In genomic region chr3:141391298-141392017, GRCh38 we compare ENCODE assay signal across 14 cellular contexts. TPM values are rescaled to one million over a fixed set of nuclear protein-coding genes. Genes with fewer than 3 reads are reported as not detected.
A peak's percentile ranks its signal among the peaks of the same experiment; 100 is the strongest.
DNase-seq lines count a peak whose midpoint lies in the region; ATAC-seq and TF ChIP-seq lines count a peak whose summit lies in the region.
"Had no signal": no experiment of that assay in that cellular context is flagged by ENCODE, and none has a peak within 500 bp of the region (broad histone marks: within the 10 kb centered on the region; RNA-seq: fewer than 3 reads in every experiment).

No MANE protein-coding gene starts in this region.

- no peaks in the 10 kb centered on the region for H3K27me3 ChIP-seq in breast epithelium
- H3K27me3 ChIP-seq in left lung: no peaks in the 10 kb centered on the region
- no peaks in the 10 kb centered on the region for H3K27me3 ChIP-seq in upper lobe of left lung

- H3K27ac Mint-ChIP-seq in MCF 10A (ENCODE audit: low read depth, unreplicated experiment): peak overlapping the region; percentile 70
- peak overlapping the region; percentile 55 for H3K27ac Mint-ChIP-seq in activated CD4-positive, alpha-beta memory T cell treated with anti-CD3 and anti-CD28 coated beads, Interleukin-2, amount 10 ng/mL, durations not matched to agents 7 days and 5 days
- H3K27ac Mint-ChIP-seq: effector memory CD8-positive, alpha-beta T cell had no signal

- POLR2A ChIA-PET in MCF 10A (lab: Yijun Ruan, JAX): interaction anchor here (1.0 to 12.5 kb wide), 7 partner anchors 10 to 22 kb away, joined by 3 to 210 read pairs (median 5); partner anchors contain the start of gene ZBTB38
- POLR2A ChIA-PET in activated CD4-positive, alpha-beta memory T cell treated with anti-CD3 and anti-CD28 coated beads, Interleukin-2, amount 10 ng/mL, durations not matched to agents 7 days and 5 days (lab: Charles Lee): interaction anchor here (1.0 to 18.6 kb wide), 3 partner anchors 16 to 24 kb away, joined by 3 to 320 read pairs (median 3); no protein-coding TSS in a partner anchor

- TF ChIP-seq POLR2A in breast epithelium (IDR thresholded peaks at IDR 0.05): no peak
- no peak for TF ChIP-seq POLR2A in upper lobe of left lung (IDR thresholded peaks at IDR 0.05)

- ATAC-seq in left lung (peak; percentile 69), upper lobe of left lung (ENCODE audit: low FRiP score in 2 of 2) (peak; percentile 35 to 43), HG03139 (IDR thresholded peaks at IDR 0.05; ENCODE audit: unreplicated experiment) (no peak)
- ATAC-seq: effector memory CD8-positive, alpha-beta T cell had no signal

- no TSS peak for BruUV-seq in MCF 10A (replicated peaks; lab: Mats Ljungman, UMichigan)

- H3K4me3 Mint-ChIP-seq in MCF 10A (ENCODE audit: unreplicated experiment): no peak overlapping the region
- H3K4me3 Mint-ChIP-seq in activated CD4-positive, alpha-beta memory T cell treated with anti-CD3 and anti-CD28 coated beads, Interleukin-2, amount 10 ng/mL, durations not matched to agents 7 days and 5 days: no peak overlapping the region
- H3K4me3 Mint-ChIP-seq: effector memory CD8-positive, alpha-beta T cell had no signal

- H3K36me3 Mint-ChIP-seq in MCF 10A (ENCODE audit: insufficient read depth, unreplicated experiment): peaks cover 67% of the 10 kb centered on the region
- peaks cover 2% of the 10 kb centered on the region for H3K36me3 Mint-ChIP-seq in activated CD4-positive, alpha-beta memory T cell treated with anti-CD3 and anti-CD28 coated beads, Interleukin-2, amount 10 ng/mL, durations not matched to agents 7 days and 5 days (ENCODE audit: low read depth)

- no peaks in the 10 kb centered on the region for H3K9me3 Mint-ChIP-seq in MCF 10A (ENCODE audit: unreplicated experiment)
- H3K9me3 Mint-ChIP-seq in activated CD4-positive, alpha-beta memory T cell treated with anti-CD3 and anti-CD28 coated beads, Interleukin-2, amount 10 ng/mL, durations not matched to agents 7 days and 5 days: peaks cover 1% of the 10 kb centered on the region
- H3K9me3 Mint-ChIP-seq: effector memory CD8-positive, alpha-beta T cell had no signal

- H3K4me1 Mint-ChIP-seq in MCF 10A (ENCODE audit: insufficient read depth, unreplicated experiment): peaks cover 45% of the 10 kb centered on the region
- peaks cover 33% of the 10 kb centered on the region for H3K4me1 Mint-ChIP-seq in activated CD4-positive, alpha-beta memory T cell treated with anti-CD3 and anti-CD28 coated beads, Interleukin-2, amount 10 ng/mL, durations not matched to agents 7 days and 5 days

- H3K27ac ChIP-seq in breast epithelium (peak overlapping the region in 1 of 2 donors; percentile 80), left lung (peak overlapping the region in 1 of 2 donors; percentile 42), upper lobe of left lung (peak overlapping the region in 2 of 4 donors; percentile 20 to 36)

- DNase-seq in MCF 10A (ENCODE audit: unreplicated experiment): peak; percentile 53
- no peak for DNase-seq in breast epithelium (ENCODE audit: low spot score in 2 of 2)
- no peak for DNase-seq in activated CD4-positive, alpha-beta memory T cell treated with anti-CD3 and anti-CD28 coated beads, Interleukin-2, amount 10 ng/mL, durations not matched to agents 7 days and 5 days
- DNase-seq in left lung: no peak
- peak in 1 of 2 donors; percentile 73 for DNase-seq in upper lobe of left lung
- DNase-seq in kidney tubule cell (ENCODE audit: low spot score): no peak
- DNase-seq in NK-92 treated with Interleukin-12 subunit alpha and Interleukin-12 subunit beta, amount 100 ng/mL, for 24 hours (lab: John Stamatoyannopoulos, UW): no peak
- DNase-seq: activated CD4-positive, alpha-beta T cell treated with anti-CD3 and anti-CD28 coated beads for 1 hour; activated effector memory CD4-positive, alpha-beta T cell treated with Interleukin-2 at 50 U/mL for 16 hours; effector memory CD8-positive, alpha-beta T cell; foreskin melanocyte; NCI-H146; NCI-H524 had no signal

- TF ChIP-seq EP300 in upper lobe of left lung (IDR thresholded peaks at IDR 0.05): peak in 1 of 4 donors; percentile 15

- H3K9me3 ChIP-seq in breast epithelium (no peaks in the 10 kb centered on the region), left lung (peaks cover 0 to 4% of the 10 kb centered on the region in 2 donors), upper lobe of left lung (no peaks in the 10 kb centered on the region)

- H3K27me3 Mint-ChIP-seq in MCF 10A (ENCODE audit: insufficient read depth, unreplicated experiment): no peaks in the 10 kb centered on the region
- H3K27me3 Mint-ChIP-seq in activated CD4-positive, alpha-beta memory T cell treated with anti-CD3 and anti-CD28 coated beads, Interleukin-2, amount 10 ng/mL, durations not matched to agents 7 days and 5 days: no peaks in the 10 kb centered on the region

- 58 to 77% methylated on average over 4 of the region's 4 CpGs for WGBS in upper lobe of left lung, 2 donors

- H3K4me1 ChIP-seq in breast epithelium: peaks cover 0 to 6% of the 10 kb centered on the region in 2 donors
- peaks cover 0 to 12% of the 10 kb centered on the region in 2 donors for H3K4me1 ChIP-seq in left lung
- peaks cover 0 to 19% (median 12%) of the 10 kb centered on the region in 4 donors for H3K4me1 ChIP-seq in upper lobe of left lung

- TF ChIP-seq CTCF in MCF 10A (IDR thresholded peaks at IDR 0.05; ENCODE audit: unreplicated experiment) (no peak), breast epithelium (IDR thresholded peaks at IDR 0.05) (no peak), left lung (IDR thresholded peaks at IDR 0.05) (no peak), upper lobe of left lung (IDR thresholded peaks at IDR 0.05) (no peak)

- H3K36me3 ChIP-seq in breast epithelium (no peaks in the 10 kb centered on the region), left lung (peaks cover 0 to 12% of the 10 kb centered on the region in 2 donors), upper lobe of left lung (peaks cover 2 to 9% (median 3%) of the 10 kb centered on the region in 4 donors)

- H3K4me3 ChIP-seq in breast epithelium (no peak overlapping the region), left lung (no peak overlapping the region), upper lobe of left lung (no peak overlapping the region)

- intact Hi-C loops in MCF 10A (cut with micrococcal nuclease) (no loop called here), breast epithelium (cut with DNase I; ENCODE audit: low total_unique reads) (no loop called here), left lung (cut with DNase I) (no loop called here)

- CTCF ChIA-PET in MCF 10A (lab: Yijun Ruan, JAX): interaction anchor here (0.6 to 0.7 kb wide), 3 partner anchors 19 to 95 kb away, joined by 3 read pairs; partner anchors contain the start of gene RASA2
- CTCF ChIA-PET in activated CD4-positive, alpha-beta memory T cell treated with anti-CD3 and anti-CD28 coated beads, Interleukin-2, amount 10 ng/mL, durations not matched to agents 7 days and 5 days (lab: Charles Lee): interaction anchor here (1.3 kb wide), 1 partner anchor 21 kb away, joined by 4 read pairs; no protein-coding TSS in a partner anchor

RNA-seq across cellular contexts. Expression of gene ZBTB38, which starts 23.2 kb away (rescaled TPM):
- total RNA-seq in MCF 10A (2022) (168 and 186 TPM in 2 replicates), breast epithelium (100 to 1,000 TPM; 126 to 238 (median 138) TPM), left lung (10 to 100 TPM; 84.0 to 91.4 TPM), upper lobe of left lung (100 to 1,000 TPM in 2 of 6 donors, 10 to 100 TPM in 4; 80.2 to 146 (median 91.8) TPM)
- 10 to 100 TPM; 36.0 to 39.6 TPM for total RNA-seq in activated CD4-positive, alpha-beta memory T cell treated with anti-CD3 and anti-CD28 coated beads, Interleukin-2, amount 10 ng/mL, durations not matched to agents 7 days and 5 days
